10 cellular contexts compared by ENCODE assay signal in the genomic region with DNA sequence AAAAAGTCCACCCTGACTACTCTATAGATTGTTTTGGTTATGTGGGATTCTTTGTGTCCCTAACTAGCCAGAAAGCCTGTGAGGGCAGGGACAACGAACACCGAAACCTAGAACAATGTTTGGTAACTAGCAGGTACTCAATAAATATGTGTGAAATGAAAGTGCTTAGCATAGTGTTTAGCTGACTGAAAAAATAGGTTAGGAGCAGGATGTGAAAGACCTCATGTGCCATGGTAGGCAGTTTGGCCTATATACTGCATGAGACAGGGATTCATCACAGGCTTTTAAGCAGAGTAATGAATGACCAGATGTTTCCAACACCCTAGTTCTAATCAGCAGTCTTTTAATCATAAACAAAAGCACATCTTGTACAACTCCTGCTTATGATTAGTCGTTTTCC.
DNase-seq lines count a peak whose midpoint lies in the region; ATAC-seq and TF ChIP-seq lines count a peak whose summit lies in the region.
"Had no signal": no experiment of that assay in that cellular context is flagged by ENCODE, and none has a peak within 500 bp of the region (broad histone marks: within the 10 kb centered on the region; RNA-seq: fewer than 3 reads in every experiment).

No MANE protein-coding gene starts in this region.

- POLR2A ChIA-PET in activated CD4-positive, alpha-beta memory T cell treated with anti-CD3 and anti-CD28 coated beads for 36 hours (lab: Charles Lee), result interaction anchor here (0.7 to 2.0 kb wide), 7 partner anchors 32 to 215 kb away, joined by 3 to 12 read pairs (median 4); partner anchors contain the start of genes ATOSA and MYO5A

- TF ChIP-seq POLR2A in testis (IDR thresholded peaks at IDR 0.05), result no peak

- peak overlapping the region; percentile 57 for H3K4me3 Mint-ChIP-seq in activated CD4-positive, alpha-beta memory T cell treated with anti-CD3 and anti-CD28 coated beads for 36 hours

- DNase-seq in stimulated activated CD4-positive, alpha-beta T cell treated with anti-CD3 and anti-CD28 coated beads, Interleukin-4, amount 100 ng/mL, for 24 hours, result peak; percentile 38
- no peak for DNase-seq in stimulated activated CD4-positive, alpha-beta T cell treated with anti-CD3 and anti-CD28 coated beads, Interleukin-4, amount 100 ng/mL, for 1 hour
- DNase-seq in activated CD4-positive, alpha-beta memory T cell treated with anti-CD3 and anti-CD28 coated beads for 36 hours, result peak; percentile 50
- DNase-seq in coronary artery (ENCODE audit: low spot score), result no peak
- DNase-seq in A172 (ENCODE audit: low spot score), result no peak
- DNase-seq in middle frontal gyrus (ENCODE audit: extremely low spot score, low spot score), result no peak
- no peak for DNase-seq in testis
- DNase-seq: pancreas, PC-9 had no signal

- no peaks in the 10 kb centered on the region for H3K9me3 ChIP-seq in testis
- H3K9me3 ChIP-seq: pancreas had no signal

- H3K36me3 Mint-ChIP-seq in activated CD4-positive, alpha-beta memory T cell treated with anti-CD3 and anti-CD28 coated beads for 36 hours, result peaks cover 6% of the 10 kb centered on the region

- no peaks in the 10 kb centered on the region for H3K27me3 ChIP-seq in testis
- H3K27me3 ChIP-seq: pancreas had no signal

- ATAC-seq in HG02938 (IDR thresholded peaks at IDR 0.05; ENCODE audit: unreplicated experiment), result peak; percentile 60

- H3K4me3 ChIP-seq in coronary artery (no peak overlapping the region), testis (no peak overlapping the region)
- H3K4me3 ChIP-seq: pancreas, PC-9 had no signal

- intact Hi-C loops in activated CD4-positive, alpha-beta memory T cell treated with anti-CD3 and anti-CD28 coated beads for 36 hours (cut with micrococcal nuclease), result loop anchor here (1.0 to 10.0 kb wide), 12 partner anchors 18 to 450 kb away; partner anchors contain the start of gene MAPK6
- intact Hi-C loops in testis (cut with DNase I; ENCODE audit: low total_unique reads), result no loop called here

- 81 to 82% methylated on average over 3 of the region's 3 CpGs for WGBS in testis, 2 donors

- TF ChIP-seq CTCF in coronary artery (IDR thresholded peaks at IDR 0.05), result no peak
- TF ChIP-seq CTCF in testis (IDR thresholded peaks at IDR 0.05), result no peak

- no peaks in the 10 kb centered on the region for H3K4me1 ChIP-seq in testis
- H3K4me1 ChIP-seq: pancreas had no signal

- H3K4me1 Mint-ChIP-seq in activated CD4-positive, alpha-beta memory T cell treated with anti-CD3 and anti-CD28 coated beads for 36 hours (ENCODE audit: low read depth), result peaks cover 42% of the 10 kb centered on the region

- H3K27me3 Mint-ChIP-seq in activated CD4-positive, alpha-beta memory T cell treated with anti-CD3 and anti-CD28 coated beads for 36 hours, result no peaks in the 10 kb centered on the region

- peaks cover 14% of the 10 kb centered on the region for H3K9me3 Mint-ChIP-seq in activated CD4-positive, alpha-beta memory T cell treated with anti-CD3 and anti-CD28 coated beads for 36 hours

- H3K27ac ChIP-seq in coronary artery (peak overlapping the region in 1 of 2 donors; percentile 13), testis (no peak overlapping the region)
- H3K27ac ChIP-seq: pancreas, PC-9 had no signal

- no peaks in the 10 kb centered on the region for H3K36me3 ChIP-seq in testis (ENCODE audit: low read depth, missing control alignments)
- H3K36me3 ChIP-seq: pancreas had no signal

- CTCF ChIA-PET in activated CD4-positive, alpha-beta memory T cell treated with anti-CD3 and anti-CD28 coated beads for 36 hours (lab: Charles Lee), result interaction anchor here (0.7 to 1.9 kb wide), 8 partner anchors 26 to 208 kb away, joined by 3 to 7 read pairs (median 3); partner anchors contain the start of gene MYO5A

- H3K27ac Mint-ChIP-seq in activated CD4-positive, alpha-beta memory T cell treated with anti-CD3 and anti-CD28 coated beads for 36 hours, result peak overlapping the region; percentile 93

Comparison
In these comparisons a context has a peak if more than half of its experiments do, and no peak if none do; other contexts are left out.
1. DNase-seq: peak in stimulated activated CD4-positive, alpha-beta T cell treated with anti-CD3 and anti-CD28 coated beads, Interleukin-4, amount 100 ng/mL, for 24 hours (single experiment) and activated CD4-positive, alpha-beta memory T cell treated with anti-CD3 and anti-CD28 coated beads for 36 hours (single experiment); none in stimulated activated CD4-positive, alpha-beta T cell treated with anti-CD3 and anti-CD28 coated beads, Interleukin-4, amount 100 ng/mL, for 1 hour (single experiment), coronary artery (single experiment), A172 (single experiment), middle frontal gyrus (single experiment) and testis (single experiment).